8 cellular contexts compared by ENCODE assay signal in the genomic region with DNA sequence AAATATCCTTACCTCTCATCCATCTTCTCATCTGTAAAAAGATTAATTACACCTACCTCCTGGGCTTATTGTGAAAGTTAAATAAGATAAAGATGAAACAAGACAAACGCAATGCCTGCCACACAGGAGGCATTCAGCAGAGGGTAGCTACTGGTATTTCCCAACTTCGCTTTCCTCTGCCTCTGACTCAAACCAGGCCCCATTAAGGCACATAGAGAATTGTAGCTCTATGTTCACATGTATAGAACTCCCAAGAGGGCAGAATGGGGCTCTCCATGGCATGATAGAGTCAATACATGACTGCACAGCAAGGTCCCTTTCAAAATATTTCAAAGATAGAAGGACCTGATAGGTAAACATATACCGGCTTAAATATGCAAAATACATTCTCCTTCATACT. TPM values are rescaled to one million over a fixed set of nuclear protein-coding genes. Genes with fewer than 3 reads are reported as not detected.
DNase-seq lines count a peak whose midpoint lies in the region; ATAC-seq and TF ChIP-seq lines count a peak whose summit lies in the region.

No MANE protein-coding gene starts in this region.

- H3K4me3 ChIP-seq in neural cell (ENCODE audit: low read length): peak overlapping the region; percentile 71

- no peaks in the 10 kb centered on the region for H4K20me1 ChIP-seq in neural cell (ENCODE audit: insufficient read depth)

- peaks cover 13% of the 10 kb centered on the region for H3K27me3 ChIP-seq in neural cell (ENCODE audit: insufficient read depth, low read depth, low read length)

- no peak for TF ChIP-seq EP300 in neural cell (conservative IDR thresholded peaks at IDR 0.05; ENCODE audit: poor library complexity, severe bottlenecking)

- no peak overlapping the region for H3K27ac ChIP-seq in neural cell (ENCODE audit: low read length)

- H3K4me2 ChIP-seq in neural cell (ENCODE audit: low read length): no peak overlapping the region

- no peak for TF ChIP-seq CTCF in neural cell (IDR thresholded peaks at IDR 0.05; ENCODE audit: poor library complexity, severe bottlenecking)

- no peak overlapping the region for H2AFZ ChIP-seq in neural cell (ENCODE audit: low read depth, low read length)

- peak; percentile 23 for DNase-seq in activated naive CD4-positive, alpha-beta T cell treated with anti-CD3 and anti-CD28 coated beads, Interleukin-2, amount 50 U/mL, for 16 hours
- DNase-seq in NCI-H1694 treated with DMSO at 0.1 percent for 48 hours (lab: John Stamatoyannopoulos, UW) (no peak), SK-N-DZ (ENCODE audit: low spot score) (no peak)

- no peak for TF ChIP-seq RAD21 in neural cell (conservative IDR thresholded peaks at IDR 0.05)

- no peak overlapping the region for H3K9ac ChIP-seq in neural cell (ENCODE audit: low read length)

- H3K9me2 ChIP-seq in neural cell (ENCODE audit: insufficient read depth, low read length): no peaks in the 10 kb centered on the region

- H3F3A ChIP-seq in neural cell (ENCODE audit: insufficient read depth, low read length, poor library complexity, severe bottlenecking): no peaks in the 10 kb centered on the region

- ATAC-seq in GM18511 (IDR thresholded peaks at IDR 0.05; ENCODE audit: unreplicated experiment) (peak; percentile 31), HG03196 (IDR thresholded peaks at IDR 0.05; ENCODE audit: unreplicated experiment) (peak; percentile 28), HG02870 (IDR thresholded peaks at IDR 0.05; ENCODE audit: unreplicated experiment) (no peak), HG03354 (IDR thresholded peaks at IDR 0.05; ENCODE audit: poor library complexity, severe bottlenecking, unreplicated experiment) (no peak)

- H3K9me3 ChIP-seq in neural cell (ENCODE audit: low read length): no peaks in the 10 kb centered on the region

- no peaks in the 10 kb centered on the region for H3K36me3 ChIP-seq in neural cell (ENCODE audit: insufficient read depth, low read length)

- no peaks in the 10 kb centered on the region for H3K79me2 ChIP-seq in neural cell (replicated peaks; ENCODE audit: insufficient read depth, low read length)

TF ChIP-seq in neural cell, 6 proteins besides CTCF, POLR2A, EP300 and RAD21:
- TF ChIP-seq TAF1 (IDR thresholded peaks at IDR 0.05; ENCODE audit: low read depth) (no peak), EZH2 (IDR thresholded peaks at IDR 0.05; ENCODE audit: borderline replicate concordance, insufficient read depth, low read length, poor library complexity, severe bottlenecking) (no peak), POLR2AphosphoS5 (IDR thresholded peaks at IDR 0.05) (no peak), SMC3 (conservative IDR thresholded peaks at IDR 0.05; ENCODE audit: poor library complexity) (no peak), MXI1 (conservative IDR thresholded peaks at IDR 0.05; ENCODE audit: poor library complexity, severe bottlenecking) (no peak)
- TF ChIP-seq, protein P1, sequence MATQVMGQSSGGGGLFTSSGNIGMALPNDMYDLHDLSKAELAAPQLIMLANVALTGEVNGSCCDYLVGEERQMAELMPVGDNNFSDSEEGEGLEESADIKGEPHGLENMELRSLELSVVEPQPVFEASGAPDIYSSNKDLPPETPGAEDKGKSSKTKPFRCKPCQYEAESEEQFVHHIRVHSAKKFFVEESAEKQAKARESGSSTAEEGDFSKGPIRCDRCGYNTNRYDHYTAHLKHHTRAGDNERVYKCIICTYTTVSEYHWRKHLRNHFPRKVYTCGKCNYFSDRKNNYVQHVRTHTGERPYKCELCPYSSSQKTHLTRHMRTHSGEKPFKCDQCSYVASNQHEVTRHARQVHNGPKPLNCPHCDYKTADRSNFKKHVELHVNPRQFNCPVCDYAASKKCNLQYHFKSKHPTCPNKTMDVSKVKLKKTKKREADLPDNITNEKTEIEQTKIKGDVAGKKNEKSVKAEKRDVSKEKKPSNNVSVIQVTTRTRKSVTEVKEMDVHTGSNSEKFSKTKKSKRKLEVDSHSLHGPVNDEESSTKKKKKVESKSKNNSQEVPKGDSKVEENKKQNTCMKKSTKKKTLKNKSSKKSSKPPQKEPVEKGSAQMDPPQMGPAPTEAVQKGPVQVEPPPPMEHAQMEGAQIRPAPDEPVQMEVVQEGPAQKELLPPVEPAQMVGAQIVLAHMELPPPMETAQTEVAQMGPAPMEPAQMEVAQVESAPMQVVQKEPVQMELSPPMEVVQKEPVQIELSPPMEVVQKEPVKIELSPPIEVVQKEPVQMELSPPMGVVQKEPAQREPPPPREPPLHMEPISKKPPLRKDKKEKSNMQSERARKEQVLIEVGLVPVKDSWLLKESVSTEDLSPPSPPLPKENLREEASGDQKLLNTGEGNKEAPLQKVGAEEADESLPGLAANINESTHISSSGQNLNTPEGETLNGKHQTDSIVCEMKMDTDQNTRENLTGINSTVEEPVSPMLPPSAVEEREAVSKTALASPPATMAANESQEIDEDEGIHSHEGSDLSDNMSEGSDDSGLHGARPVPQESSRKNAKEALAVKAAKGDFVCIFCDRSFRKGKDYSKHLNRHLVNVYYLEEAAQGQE (IDR thresholded peaks at IDR 0.05; ENCODE audit: borderline replicate concordance): no peak

RNA-seq across cellular contexts. Expression of a gene that starts 1.4 kb away (rescaled TPM):
- 6.1 and 8.3 TPM in 2 replicates for polyA plus RNA-seq in neural cell
- 6.0 and 6.6 TPM in 2 replicates for polyA minus RNA-seq in neural cell
- 5.2 and 7.9 TPM in 2 replicates for polyA plus RNA-seq in SK-N-DZ (2014; cell fraction: cytosol; rRNA removed)
- 2.2 and 7.2 TPM in 2 replicates for polyA plus RNA-seq in SK-N-DZ (2014; cell fraction: nucleus; rRNA removed)

RNA-seq across cellular contexts. Expression of a gene that starts 15.3 kb away (rescaled TPM):
- 79.9 and 80.3 TPM in 2 replicates for polyA plus RNA-seq in neural cell
- 175 and 209 TPM in 2 replicates for polyA minus RNA-seq in neural cell
- polyA plus RNA-seq in SK-N-DZ (2014; cell fraction: cytosol; rRNA removed): 23.9 and 28.0 TPM in 2 replicates
- 16.2 and 25.5 TPM in 2 replicates for polyA plus RNA-seq in SK-N-DZ (2014; cell fraction: nucleus; rRNA removed)

RNA-seq across cellular contexts. Expression of a gene that starts 54.8 kb away (rescaled TPM):
- polyA plus RNA-seq in neural cell: 61.3 and 68.7 TPM in 2 replicates
- polyA minus RNA-seq in neural cell: 76.2 and 117 TPM in 2 replicates
- 24.3 and 24.4 TPM in 2 replicates for polyA plus RNA-seq in SK-N-DZ (2014; cell fraction: cytosol; rRNA removed)
- polyA plus RNA-seq in SK-N-DZ (2014; cell fraction: nucleus; rRNA removed): 9.9 and 14.3 TPM in 2 replicates

Comparison
In these comparisons a context has a peak if more than half of its experiments do, and no peak if none do; other contexts are left out.
1. ATAC-seq: peak in GM18511 (single experiment) and HG03196 (single experiment); none in HG02870 (single experiment) and HG03354 (single experiment).